1 cellular context compared by ENCODE assay signal in the genomic region with DNA sequence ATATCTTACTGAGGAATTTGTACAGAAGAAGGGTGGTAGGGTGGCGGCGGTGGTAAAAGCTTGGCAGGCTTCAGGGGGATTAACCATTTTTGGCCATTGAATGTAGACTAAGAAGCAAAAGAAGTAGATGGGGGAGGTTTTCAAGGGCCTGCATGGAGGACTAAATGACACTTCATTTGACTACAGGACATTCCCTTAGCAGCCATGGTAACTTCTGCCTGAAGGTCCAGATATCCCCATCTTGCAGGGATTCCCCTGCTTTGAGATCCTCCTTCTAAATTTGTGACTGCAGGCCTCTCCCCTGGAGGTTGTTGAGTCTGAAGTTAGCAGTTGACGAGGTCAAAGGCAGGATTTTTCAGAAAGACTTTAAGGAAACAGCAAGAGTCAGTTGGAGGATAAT.
TF ChIP-seq lines count a peak whose summit lies in the region.

No MANE protein-coding gene starts in this region.

TF ChIP-seq in GM12878, 131 proteins besides CTCF, POLR2A, EP300 and RAD21 (continued from another document):
- TF ChIP-seq STAT3 (IDR thresholded peaks at IDR 0.05; ENCODE audit: low read depth, low read length) (no peak), ZSCAN29 (IDR thresholded peaks at IDR 0.05) (no peak), ZNF274 (IDR thresholded peaks at IDR 0.05; ENCODE audit: insufficient read depth, insufficient read length) (no peak), ZBED1 (IDR thresholded peaks at IDR 0.05; ENCODE audit: borderline replicate concordance) (no peak), RELA (IDR thresholded peaks at IDR 0.05; ENCODE audit: borderline replicate concordance, partially characterized antibody) (peak; percentile 81), CHD1 (IDR thresholded peaks at IDR 0.05; ENCODE audit: low read depth, low read length) (no peak), TAF1 (IDR thresholded peaks at IDR 0.05; ENCODE audit: borderline replicate concordance, low read depth, low read length) (peak; percentile 12; the same call in 1 of the 2 replicates), IRF4 (IDR thresholded peaks at IDR 0.05; ENCODE audit: low read depth, low read length) (no peak), TCF3 (IDR thresholded peaks at IDR 0.05; ENCODE audit: borderline replicate concordance, insufficient read depth, low read depth, low read length) (no peak), ATF7 (IDR thresholded peaks at IDR 0.05; ENCODE audit: low read depth) (no peak), KAT2A (conservative IDR thresholded peaks at IDR 0.05; ENCODE audit: control insufficient read depth, low read depth, low read length) (no peak), CBX5 (IDR thresholded peaks at IDR 0.05; ENCODE audit: low read depth) (no peak), IKZF1 (conservative IDR thresholded peaks at IDR 0.05) (no peak), MTA2 (IDR thresholded peaks at IDR 0.05; ENCODE audit: low read depth) (no peak), CREM (IDR thresholded peaks at IDR 0.05; ENCODE audit: low read depth) (0 out of 2 replicates have a peak, but pooled peaks have one; percentile 12), PAX5 (IDR thresholded peaks at IDR 0.05; ENCODE audit: borderline replicate concordance, low read depth, low read length) (no peak), RFX5 (IDR thresholded peaks at IDR 0.05; ENCODE audit: low read depth, low read length) (no peak), SREBF1 (IDR thresholded peaks at IDR 0.05; ENCODE audit: low read length) (no peak), BHLHE40 (IDR thresholded peaks at IDR 0.05; ENCODE audit: borderline replicate concordance in 1 of 2, low read depth in 2 of 2, low read length in 1 of 2) (no peak), SREBF2 (IDR thresholded peaks at IDR 0.05; ENCODE audit: low read length) (no peak), YBX1 (IDR thresholded peaks at IDR 0.05) (no peak), DPF2 (IDR thresholded peaks at IDR 0.05) (no peak), POLR2AphosphoS2 (IDR thresholded peaks at IDR 0.05; ENCODE audit: low read depth, low read length) (0 out of 2 replicates have a peak, but pooled peaks have one; percentile 35), RBBP5 (conservative IDR thresholded peaks at IDR 0.05) (no peak), GATAD2B (conservative IDR thresholded peaks at IDR 0.05; ENCODE audit: low read depth) (no peak), BACH1 (IDR thresholded peaks at IDR 0.05; ENCODE audit: borderline replicate concordance) (no peak), BRCA1 (IDR thresholded peaks at IDR 0.05; ENCODE audit: low read depth, low read length) (no peak), YY1 (IDR thresholded peaks at IDR 0.05; ENCODE audit: low read depth, low read length) (peak; percentile 51; the same call in 1 of the 2 replicates), JUNB (IDR thresholded peaks at IDR 0.05) (no peak)
- TF ChIP-seq, protein P1, sequence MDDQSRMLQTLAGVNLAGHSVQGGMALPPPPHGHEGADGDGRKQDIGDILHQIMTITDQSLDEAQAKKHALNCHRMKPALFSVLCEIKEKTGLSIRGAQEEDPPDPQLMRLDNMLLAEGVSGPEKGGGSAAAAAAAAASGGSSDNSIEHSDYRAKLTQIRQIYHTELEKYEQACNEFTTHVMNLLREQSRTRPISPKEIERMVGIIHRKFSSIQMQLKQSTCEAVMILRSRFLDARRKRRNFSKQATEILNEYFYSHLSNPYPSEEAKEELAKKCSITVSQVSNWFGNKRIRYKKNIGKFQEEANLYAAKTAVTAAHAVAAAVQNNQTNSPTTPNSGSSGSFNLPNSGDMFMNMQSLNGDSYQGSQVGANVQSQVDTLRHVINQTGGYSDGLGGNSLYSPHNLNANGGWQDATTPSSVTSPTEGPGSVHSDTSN (IDR thresholded peaks at IDR 0.05; ENCODE audit: insufficient replicate concordance, low read depth, low read length) = no peak
- TF ChIP-seq, protein P2, sequence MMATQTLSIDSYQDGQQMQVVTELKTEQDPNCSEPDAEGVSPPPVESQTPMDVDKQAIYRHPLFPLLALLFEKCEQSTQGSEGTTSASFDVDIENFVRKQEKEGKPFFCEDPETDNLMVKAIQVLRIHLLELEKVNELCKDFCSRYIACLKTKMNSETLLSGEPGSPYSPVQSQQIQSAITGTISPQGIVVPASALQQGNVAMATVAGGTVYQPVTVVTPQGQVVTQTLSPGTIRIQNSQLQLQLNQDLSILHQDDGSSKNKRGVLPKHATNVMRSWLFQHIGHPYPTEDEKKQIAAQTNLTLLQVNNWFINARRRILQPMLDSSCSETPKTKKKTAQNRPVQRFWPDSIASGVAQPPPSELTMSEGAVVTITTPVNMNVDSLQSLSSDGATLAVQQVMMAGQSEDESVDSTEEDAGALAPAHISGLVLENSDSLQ (IDR thresholded peaks at IDR 0.05) = peak; percentile 40
- TF ChIP-seq, protein P3, sequence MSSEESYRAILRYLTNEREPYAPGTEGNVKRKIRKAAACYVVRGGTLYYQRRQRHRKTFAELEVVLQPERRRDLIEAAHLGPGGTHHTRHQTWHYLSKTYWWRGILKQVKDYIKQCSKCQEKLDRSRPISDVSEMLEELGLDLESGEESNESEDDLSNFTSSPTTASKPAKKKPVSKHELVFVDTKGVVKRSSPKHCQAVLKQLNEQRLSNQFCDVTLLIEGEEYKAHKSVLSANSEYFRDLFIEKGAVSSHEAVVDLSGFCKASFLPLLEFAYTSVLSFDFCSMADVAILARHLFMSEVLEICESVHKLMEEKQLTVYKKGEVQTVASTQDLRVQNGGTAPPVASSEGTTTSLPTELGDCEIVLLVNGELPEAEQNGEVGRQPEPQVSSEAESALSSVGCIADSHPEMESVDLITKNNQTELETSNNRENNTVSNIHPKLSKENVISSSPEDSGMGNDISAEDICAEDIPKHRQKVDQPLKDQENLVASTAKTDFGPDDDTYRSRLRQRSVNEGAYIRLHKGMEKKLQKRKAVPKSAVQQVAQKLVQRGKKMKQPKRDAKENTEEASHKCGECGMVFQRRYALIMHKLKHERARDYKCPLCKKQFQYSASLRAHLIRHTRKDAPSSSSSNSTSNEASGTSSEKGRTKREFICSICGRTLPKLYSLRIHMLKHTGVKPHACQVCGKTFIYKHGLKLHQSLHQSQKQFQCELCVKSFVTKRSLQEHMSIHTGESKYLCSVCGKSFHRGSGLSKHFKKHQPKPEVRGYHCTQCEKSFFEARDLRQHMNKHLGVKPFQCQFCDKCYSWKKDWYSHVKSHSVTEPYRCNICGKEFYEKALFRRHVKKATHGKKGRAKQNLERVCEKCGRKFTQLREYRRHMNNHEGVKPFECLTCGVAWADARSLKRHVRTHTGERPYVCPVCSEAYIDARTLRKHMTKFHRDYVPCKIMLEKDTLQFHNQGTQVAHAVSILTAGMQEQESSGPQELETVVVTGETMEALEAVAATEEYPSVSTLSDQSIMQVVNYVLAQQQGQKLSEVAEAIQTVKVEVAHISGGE (CRISPR knock-in tag; IDR thresholded peaks at IDR 0.05) = no peak
- TF ChIP-seq, protein P4, sequence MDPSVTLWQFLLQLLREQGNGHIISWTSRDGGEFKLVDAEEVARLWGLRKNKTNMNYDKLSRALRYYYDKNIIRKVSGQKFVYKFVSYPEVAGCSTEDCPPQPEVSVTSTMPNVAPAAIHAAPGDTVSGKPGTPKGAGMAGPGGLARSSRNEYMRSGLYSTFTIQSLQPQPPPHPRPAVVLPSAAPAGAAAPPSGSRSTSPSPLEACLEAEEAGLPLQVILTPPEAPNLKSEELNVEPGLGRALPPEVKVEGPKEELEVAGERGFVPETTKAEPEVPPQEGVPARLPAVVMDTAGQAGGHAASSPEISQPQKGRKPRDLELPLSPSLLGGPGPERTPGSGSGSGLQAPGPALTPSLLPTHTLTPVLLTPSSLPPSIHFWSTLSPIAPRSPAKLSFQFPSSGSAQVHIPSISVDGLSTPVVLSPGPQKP (IDR thresholded peaks at IDR 0.05; ENCODE audit: low read depth, low read length) = no peak
- TF ChIP-seq, protein P5, sequence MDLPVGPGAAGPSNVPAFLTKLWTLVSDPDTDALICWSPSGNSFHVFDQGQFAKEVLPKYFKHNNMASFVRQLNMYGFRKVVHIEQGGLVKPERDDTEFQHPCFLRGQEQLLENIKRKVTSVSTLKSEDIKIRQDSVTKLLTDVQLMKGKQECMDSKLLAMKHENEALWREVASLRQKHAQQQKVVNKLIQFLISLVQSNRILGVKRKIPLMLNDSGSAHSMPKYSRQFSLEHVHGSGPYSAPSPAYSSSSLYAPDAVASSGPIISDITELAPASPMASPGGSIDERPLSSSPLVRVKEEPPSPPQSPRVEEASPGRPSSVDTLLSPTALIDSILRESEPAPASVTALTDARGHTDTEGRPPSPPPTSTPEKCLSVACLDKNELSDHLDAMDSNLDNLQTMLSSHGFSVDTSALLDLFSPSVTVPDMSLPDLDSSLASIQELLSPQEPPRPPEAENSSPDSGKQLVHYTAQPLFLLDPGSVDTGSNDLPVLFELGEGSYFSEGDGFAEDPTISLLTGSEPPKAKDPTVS (IDR thresholded peaks at IDR 0.05; ENCODE audit: low read depth, low read length) = no peak
